Comparison of ENCODE assay signal across 2 cellular contexts in genomic region chr19:13094285-13094595, GRCh38.
TF ChIP-seq lines count a peak whose summit lies in the region.

No MANE protein-coding gene starts in this region.

TF ChIP-seq in SK-N-SH, 30 proteins besides CTCF, POLR2A, EP300 and RAD21 (continued from another document):
- TF ChIP-seq, protein P1, sequence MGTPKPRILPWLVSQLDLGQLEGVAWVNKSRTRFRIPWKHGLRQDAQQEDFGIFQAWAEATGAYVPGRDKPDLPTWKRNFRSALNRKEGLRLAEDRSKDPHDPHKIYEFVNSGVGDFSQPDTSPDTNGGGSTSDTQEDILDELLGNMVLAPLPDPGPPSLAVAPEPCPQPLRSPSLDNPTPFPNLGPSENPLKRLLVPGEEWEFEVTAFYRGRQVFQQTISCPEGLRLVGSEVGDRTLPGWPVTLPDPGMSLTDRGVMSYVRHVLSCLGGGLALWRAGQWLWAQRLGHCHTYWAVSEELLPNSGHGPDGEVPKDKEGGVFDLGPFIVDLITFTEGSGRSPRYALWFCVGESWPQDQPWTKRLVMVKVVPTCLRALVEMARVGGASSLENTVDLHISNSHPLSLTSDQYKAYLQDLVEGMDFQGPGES (IDR thresholded peaks at IDR 0.05; ENCODE audit: low read depth, low read length) = no peak
- no peak for TF ChIP-seq NFIC (IDR thresholded peaks at IDR 0.05; ENCODE audit: borderline replicate concordance)

TF ChIP-seq in SK-N-SH treated with all-trans-retinoic acid at 6 μM for 48 hours, 23 proteins besides CTCF, POLR2A, EP300 and RAD21 (continued from another document):
- TF ChIP-seq, protein P2, sequence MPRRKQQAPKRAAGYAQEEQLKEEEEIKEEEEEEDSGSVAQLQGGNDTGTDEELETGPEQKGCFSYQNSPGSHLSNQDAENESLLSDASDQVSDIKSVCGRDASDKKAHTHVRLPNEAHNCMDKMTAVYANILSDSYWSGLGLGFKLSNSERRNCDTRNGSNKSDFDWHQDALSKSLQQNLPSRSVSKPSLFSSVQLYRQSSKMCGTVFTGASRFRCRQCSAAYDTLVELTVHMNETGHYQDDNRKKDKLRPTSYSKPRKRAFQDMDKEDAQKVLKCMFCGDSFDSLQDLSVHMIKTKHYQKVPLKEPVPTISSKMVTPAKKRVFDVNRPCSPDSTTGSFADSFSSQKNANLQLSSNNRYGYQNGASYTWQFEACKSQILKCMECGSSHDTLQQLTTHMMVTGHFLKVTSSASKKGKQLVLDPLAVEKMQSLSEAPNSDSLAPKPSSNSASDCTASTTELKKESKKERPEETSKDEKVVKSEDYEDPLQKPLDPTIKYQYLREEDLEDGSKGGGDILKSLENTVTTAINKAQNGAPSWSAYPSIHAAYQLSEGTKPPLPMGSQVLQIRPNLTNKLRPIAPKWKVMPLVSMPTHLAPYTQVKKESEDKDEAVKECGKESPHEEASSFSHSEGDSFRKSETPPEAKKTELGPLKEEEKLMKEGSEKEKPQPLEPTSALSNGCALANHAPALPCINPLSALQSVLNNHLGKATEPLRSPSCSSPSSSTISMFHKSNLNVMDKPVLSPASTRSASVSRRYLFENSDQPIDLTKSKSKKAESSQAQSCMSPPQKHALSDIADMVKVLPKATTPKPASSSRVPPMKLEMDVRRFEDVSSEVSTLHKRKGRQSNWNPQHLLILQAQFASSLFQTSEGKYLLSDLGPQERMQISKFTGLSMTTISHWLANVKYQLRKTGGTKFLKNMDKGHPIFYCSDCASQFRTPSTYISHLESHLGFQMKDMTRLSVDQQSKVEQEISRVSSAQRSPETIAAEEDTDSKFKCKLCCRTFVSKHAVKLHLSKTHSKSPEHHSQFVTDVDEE (CRISPR knock-in tag; IDR thresholded peaks at IDR 0.05) = no peak
- no peak for TF ChIP-seq ISL1 (CRISPR knock-in tag; IDR thresholded peaks at IDR 0.05)
- no peak for TF ChIP-seq BACH2 (CRISPR knock-in tag; IDR thresholded peaks at IDR 0.05; ENCODE audit: borderline replicate concordance)
- TF ChIP-seq ARNTL (CRISPR knock-in tag; IDR thresholded peaks at IDR 0.05; ENCODE audit: borderline replicate concordance, low read depth) = no peak
- TF ChIP-seq SNAI2 (CRISPR knock-in tag; IDR thresholded peaks at IDR 0.05) = no peak
- no peak for TF ChIP-seq ZNF8 (CRISPR knock-in tag; IDR thresholded peaks at IDR 0.05)
- no peak for TF ChIP-seq ZNF70 (CRISPR knock-in tag; IDR thresholded peaks at IDR 0.05)
- no peak for TF ChIP-seq GLIS3 (CRISPR knock-in tag; IDR thresholded peaks at IDR 0.05)
- no peak for TF ChIP-seq OSR1 (CRISPR knock-in tag; IDR thresholded peaks at IDR 0.05)
- no peak for TF ChIP-seq ZNF565 (CRISPR knock-in tag; conservative IDR thresholded peaks at IDR 0.05; ENCODE audit: low read depth)
- TF ChIP-seq PPARA (CRISPR knock-in tag; IDR thresholded peaks at IDR 0.05; ENCODE audit: borderline replicate concordance) = no peak
- no peak for TF ChIP-seq ESRRG (CRISPR knock-in tag; IDR thresholded peaks at IDR 0.05)
